Comparison of ENCODE assay signal across 23 cellular contexts in genomic region chr4:20364969-20365368, GRCh38.
"Had no signal": no experiment of that assay in that cellular context is flagged by ENCODE, and none has a peak within 500 bp of the region (broad histone marks: within the 10 kb centered on the region; RNA-seq: fewer than 3 reads in every experiment).

No MANE protein-coding gene starts in this region.

- H3K4me1 ChIP-seq: foreskin keratinocyte, heart left ventricle, left lung, lower lobe of right lung had no signal

- ATAC-seq: foreskin keratinocyte, gastroesophageal sphincter, heart left ventricle, left colon, left lung, left ventricle myocardium superior, lower lobe of right lung, mucosa of descending colon had no signal

- H3K4me3 ChIP-seq: coronary artery, esophagus muscularis mucosa, gastroesophageal sphincter, heart left ventricle, hepatocyte, left lung, lower lobe of right lung, mucosa of descending colon had no signal

- H3K27me3 ChIP-seq: esophagus muscularis mucosa, foreskin keratinocyte, gastroesophageal sphincter, heart left ventricle, hepatocyte, left lung had no signal

- H3K4me3 Mint-ChIP-seq: immature natural killer cell, mesothelial cell of epicardium, naive B cell had no signal

- H3K27ac ChIP-seq: coronary artery, esophagus muscularis mucosa, foreskin keratinocyte, gastroesophageal sphincter, heart left ventricle, hepatocyte, left lung, lower lobe of right lung had no signal

- H3K27me3 Mint-ChIP-seq: naive B cell had no signal

- H3K4me1 Mint-ChIP-seq: immature natural killer cell, naive B cell had no signal

- H3K9me3 Mint-ChIP-seq: mesothelial cell of epicardium had no signal

- H3K9me3 ChIP-seq: esophagus muscularis mucosa, gastroesophageal sphincter, heart left ventricle, left lung, lower lobe of right lung, mucosa of descending colon had no signal

- H3K79me2 ChIP-seq: hepatocyte had no signal

- H3K4me2 ChIP-seq: hepatocyte had no signal

- DNase-seq: dermis blood vessel endothelial cell; dorsolateral prefrontal cortex; effector CD4-positive, alpha-beta T cell; effector memory CD4-positive, alpha-beta T cell; foreskin keratinocyte; heart left ventricle; hypothalamus; immature natural killer cell; islet precursor cell; kidney; kidney glomerular epithelial cell; left colon; left lung; left ventricle myocardium superior; lower lobe of right lung; mesenchymal stem cell; mucosa of descending colon; naive B cell had no signal

- H3K36me3 ChIP-seq: esophagus muscularis mucosa, gastroesophageal sphincter, heart left ventricle, left lung, lower lobe of right lung had no signal

- H2AFZ ChIP-seq: hepatocyte had no signal

- H3K36me3 Mint-ChIP-seq: immature natural killer cell, naive B cell had no signal

- H3K27ac Mint-ChIP-seq: immature natural killer cell, mesothelial cell of epicardium, naive B cell had no signal
